ENCODE assay signal across 9 cellular contexts in genomic region chr9:129696803-129697110, GRCh38. TPM values are rescaled to one million over a fixed set of nuclear protein-coding genes. Genes with fewer than 3 reads are reported as not detected.
DNase-seq lines count a peak whose midpoint lies in the region; ATAC-seq and TF ChIP-seq lines count a peak whose summit lies in the region.
"Had no signal": no experiment of that assay in that cellular context is flagged by ENCODE, and none has a peak within 500 bp of the region (broad histone marks: within the 10 kb centered on the region; RNA-seq: fewer than 3 reads in every experiment).

No MANE protein-coding gene starts in this region.

- H3K4me3 ChIP-seq in A673 (ENCODE audit: low read depth, low read length, poor library complexity, severe bottlenecking) (peak overlapping the region; percentile 47), LNCaP clone FGC (ENCODE audit: low read depth, low read length) (peak overlapping the region; percentile 46), ectodermal cell (ENCODE audit: insufficient read depth, low read depth, low read length) (peak overlapping the region; percentile 32)

- no peak for DNase-seq in A673 (ENCODE audit: low spot score)
- no peak for DNase-seq in LNCaP clone FGC (ENCODE audit: low read depth)
- DNase-seq in neural crest cell (ENCODE audit: low read depth, low spot score): no peak
- DNase-seq in NCI-H1417 (lab: John Stamatoyannopoulos, UW): no peak
- DNase-seq in AG20443 (ENCODE audit: low spot score): no peak
- DNase-seq: DMS153 had no signal

- H3K9me3 Mint-ChIP-seq in neural crest cell: no peaks in the 10 kb centered on the region

- peak overlapping the region; percentile 85 for H3K27ac ChIP-seq in A673 (ENCODE audit: low read depth, low read length, poor library complexity, severe bottlenecking)
- no peak overlapping the region for H3K27ac ChIP-seq in ectodermal cell (ENCODE audit: insufficient read depth, low read depth, low read length, poor library complexity, severe bottlenecking)

- H3K36me3 ChIP-seq in A673 (ENCODE audit: insufficient read depth, low read length, poor library complexity, severe bottlenecking) (no peaks in the 10 kb centered on the region), ectodermal cell (ENCODE audit: control insufficient read depth, insufficient read depth, low read length) (no peaks in the 10 kb centered on the region)

- peaks cover 62% of the 10 kb centered on the region for H3K27me3 Mint-ChIP-seq in neural crest cell (ENCODE audit: low read depth)

- peak overlapping the region; percentile 86 for H3K4me3 Mint-ChIP-seq in neural crest cell

- H3K27me3 ChIP-seq in A673 (replicated peaks; ENCODE audit: insufficient read depth, low read depth, low read length, poor library complexity): no peaks in the 10 kb centered on the region
- peaks cover 25% of the 10 kb centered on the region for H3K27me3 ChIP-seq in ectodermal cell (ENCODE audit: control insufficient read depth, insufficient read depth, low read length, poor library complexity, severe bottlenecking)

- H3K4me1 ChIP-seq in A673 (ENCODE audit: insufficient read depth, low read length, poor library complexity, severe bottlenecking) (peaks cover 22% of the 10 kb centered on the region), ectodermal cell (ENCODE audit: control insufficient read depth, insufficient read depth, low read length) (peaks cover 4% of the 10 kb centered on the region)

- 33 to 39% methylated on average over 17 of the region's 17 CpGs for WGBS in ectodermal cell, 2 experiments

- POLR2A ChIA-PET in A673 (lab: Charles Lee; ENCODE audit: low non-redundant PET): no interaction called here

- CTCF ChIA-PET in A673 (lab: Charles Lee): no interaction called here

- no peak for TF ChIP-seq CTCF in A673 (conservative IDR thresholded peaks at IDR 0.05; ENCODE audit: low read depth, low read length)
- TF ChIP-seq CTCF in LNCaP clone FGC (IDR thresholded peaks at IDR 0.05; ENCODE audit: control insufficient read depth, extremely low read depth, insufficient read depth): no peak
- TF ChIP-seq CTCF in neural crest cell (conservative IDR thresholded peaks at IDR 0.05): no peak

- H3K9me3 ChIP-seq in A673 (ENCODE audit: low read depth, low read length, poor library complexity, severe bottlenecking) (no peaks in the 10 kb centered on the region), ectodermal cell (ENCODE audit: control insufficient read depth, low read length) (no peaks in the 10 kb centered on the region)

- no TSS peak for BruUV-seq in A673 (replicated peaks; lab: Mats Ljungman, UMichigan)

- intact Hi-C loops in A673 (cut with micrococcal nuclease; ENCODE audit: unreplicated experiment): no loop called here

- ATAC-seq in HG03097 (IDR thresholded peaks at IDR 0.05; ENCODE audit: low FRiP score, unreplicated experiment) (no peak), GM19023 (IDR thresholded peaks at IDR 0.05; ENCODE audit: unreplicated experiment) (no peak)

- no peak overlapping the region for H3K27ac Mint-ChIP-seq in neural crest cell (ENCODE audit: unreplicated experiment)

- H3K4me1 Mint-ChIP-seq in neural crest cell: peaks cover 4% of the 10 kb centered on the region

- H3K36me3 Mint-ChIP-seq in neural crest cell (ENCODE audit: low read depth): no peaks in the 10 kb centered on the region

RNA-seq across cellular contexts. Expression of gene PRRX2, which starts 31.3 kb away (rescaled TPM):
- 12.7 and 16.6 TPM in 2 replicates for total RNA-seq in A673 (2021)
- polyA plus RNA-seq in ectodermal cell (2013, experiment 1 of 4): 8.8 TPM
- 9.9 TPM for polyA plus RNA-seq in ectodermal cell (2013, experiment 2 of 4)
- 10.7 TPM for polyA plus RNA-seq in ectodermal cell (2013, experiment 3 of 4)
- polyA plus RNA-seq in ectodermal cell (2013, experiment 4 of 4): 11.3 TPM
- 0.65 and 0.68 TPM in 2 replicates for total RNA-seq in neural crest cell

RNA-seq across cellular contexts. Expression of gene ASB6, which starts 54.8 kb away (rescaled TPM):
- 30.4 and 36.5 TPM in 2 replicates for total RNA-seq in A673 (2021)
- polyA plus RNA-seq in ectodermal cell (2013, experiment 1 of 4): 20.0 TPM
- 20.5 TPM for polyA plus RNA-seq in ectodermal cell (2013, experiment 2 of 4)
- polyA plus RNA-seq in ectodermal cell (2013, experiment 3 of 4): 16.8 TPM
- polyA plus RNA-seq in ectodermal cell (2013, experiment 4 of 4): 17.5 TPM
- 20.9 and 21.9 TPM in 2 replicates for total RNA-seq in neural crest cell

RNA-seq across cellular contexts. Expression of gene PTGES, which starts 56.1 kb away (rescaled TPM):
- total RNA-seq in A673 (2021) (0.80 and 1.4 TPM in 2 replicates), neural crest cell (1.1 and 1.2 TPM in 2 replicates)
- 3.4 TPM for polyA plus RNA-seq in ectodermal cell (2013, experiment 1 of 4)
- 3.5 TPM for polyA plus RNA-seq in ectodermal cell (2013, experiment 2 of 4)
- polyA plus RNA-seq in ectodermal cell (2013, experiment 3 of 4): 4.1 TPM
- polyA plus RNA-seq in ectodermal cell (2013, experiment 4 of 4): 4.5 TPM
